In the genomic region with DNA sequence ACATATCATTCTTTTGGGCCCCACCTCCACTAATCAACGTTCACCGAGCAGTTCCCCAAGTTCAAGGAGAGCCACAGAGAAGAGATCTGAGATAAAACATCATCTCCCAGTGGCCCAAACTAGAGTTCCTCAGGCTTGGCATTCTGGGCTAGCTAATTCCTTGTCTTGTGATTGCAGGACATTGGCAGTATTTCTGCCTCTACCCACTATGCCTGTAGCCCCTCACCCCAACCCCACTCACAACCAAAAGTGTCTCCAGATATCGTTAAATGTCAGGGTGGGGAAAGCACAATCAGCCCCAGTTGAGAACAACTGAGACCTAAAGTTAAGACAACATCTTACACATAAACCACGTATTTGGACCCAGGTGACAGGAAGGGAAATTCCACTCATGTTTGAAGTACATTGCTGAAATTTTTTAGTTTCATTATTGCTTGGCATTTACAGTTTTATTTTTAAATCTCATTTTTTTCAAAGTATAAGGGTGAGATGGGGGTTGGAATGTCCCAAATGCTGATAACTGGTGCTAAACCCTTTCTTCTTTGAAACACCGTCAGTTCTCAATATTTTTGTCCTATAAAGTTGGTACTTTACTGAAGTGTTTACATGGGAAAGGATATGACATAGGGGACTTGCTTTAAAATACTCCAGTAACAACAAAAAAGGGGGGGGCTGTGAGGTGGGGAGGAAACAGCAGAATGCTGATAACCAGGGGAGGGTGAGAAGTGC, we compare ENCODE assay signal across 8 cellular contexts. TPM values are rescaled to one million over a fixed set of nuclear protein-coding genes. Genes with fewer than 3 reads are reported as not detected.
DNase-seq lines count a peak whose midpoint lies in the region; ATAC-seq and TF ChIP-seq lines count a peak whose summit lies in the region.

No MANE protein-coding gene starts in this region.

- peaks cover 4% of the 10 kb centered on the region; the same call in 1 of the 2 replicates for H3K36me3 ChIP-seq in Loucy (ENCODE audit: insufficient read depth, low read length)
- peaks cover 9% of the 10 kb centered on the region for H3K36me3 ChIP-seq in cardiac muscle cell

- H3K9me2 ChIP-seq in Loucy (replicated peaks; ENCODE audit: low read depth, low read length), result no peaks in the 10 kb centered on the region

- DNase-seq in DMS53 treated with DMSO at 0.1 percent for 48 hours (lab: John Stamatoyannopoulos, UW; ENCODE audit: unreplicated experiment), result peak; percentile 31
- peak; percentile 13 for DNase-seq in activated T-helper 9 cell treated with anti-CD3 and anti-CD28 coated beads, Interleukin-2, amount 50 U/mL, for 16 hours (ENCODE audit: low read depth)
- DNase-seq in cardiac muscle cell (ENCODE audit: low read depth in 1 of 2, low spot score in 1 of 2), result peak in 1 of 2 donors; percentile 67
- peak; percentile 65 for DNase-seq in stimulated activated CD4-positive, alpha-beta T cell treated with anti-CD3 and anti-CD28 coated beads, Interleukin-4, amount 100 ng/mL, for 24 hours
- no peak for DNase-seq in epidermal melanocyte (ENCODE audit: insufficient read length, low spot score)
- no peak for DNase-seq in HEK293T (ENCODE audit: extremely low spot score)

- peak overlapping the region; percentile 40 for H3K4me2 ChIP-seq in Loucy (ENCODE audit: low read depth, low read length, poor library complexity, severe bottlenecking)

- H4K20me1 ChIP-seq in Loucy (ENCODE audit: insufficient read depth, low read length, poor library complexity, severe bottlenecking), result peaks cover 12% of the 10 kb centered on the region

- peaks cover 64% of the 10 kb centered on the region for H3K79me2 ChIP-seq in Loucy (ENCODE audit: insufficient read depth, low read length)

- no peaks in the 10 kb centered on the region for H3F3A ChIP-seq in Loucy (ENCODE audit: low read depth)

- H3K27ac ChIP-seq in cardiac muscle cell, result peak overlapping the region; percentile 81

- H3K9ac ChIP-seq in Loucy (ENCODE audit: low read depth, low read length, poor library complexity, severe bottlenecking), result peak overlapping the region; percentile 11

- H3K27me3 ChIP-seq in Loucy (ENCODE audit: insufficient read depth, low read length, poor library complexity, severe bottlenecking) (no peaks in the 10 kb centered on the region), cardiac muscle cell (no peaks in the 10 kb centered on the region)

- no peak for TF ChIP-seq CTCF in Loucy (conservative IDR thresholded peaks at IDR 0.05; ENCODE audit: low read length)
- no peak for TF ChIP-seq CTCF in cardiac muscle cell (IDR thresholded peaks at IDR 0.05; ENCODE audit: low read depth, low read length)

- H3K4me1 ChIP-seq in Loucy (ENCODE audit: insufficient read depth, low read length, poor library complexity, severe bottlenecking) (peaks cover 6% of the 10 kb centered on the region), cardiac muscle cell (ENCODE audit: low read depth) (peaks cover 24% of the 10 kb centered on the region)

- no peak overlapping the region for H3K4me3 ChIP-seq in Loucy (ENCODE audit: low read length, poor library complexity, severe bottlenecking)
- no peak overlapping the region for H3K4me3 ChIP-seq in cardiac muscle cell

- peak; percentile 48 for ATAC-seq in GM21390 (IDR thresholded peaks at IDR 0.05; ENCODE audit: unreplicated experiment)

- H3K9me3 ChIP-seq in Loucy (ENCODE audit: insufficient read depth, low read depth, low read length) (no peaks in the 10 kb centered on the region), cardiac muscle cell (ENCODE audit: low read depth) (no peaks in the 10 kb centered on the region)

- no peak overlapping the region for H2AFZ ChIP-seq in Loucy (ENCODE audit: low read length)

- CTCF ChIA-PET in HEK293T (lab: Yijun Ruan, JAX), result no interaction called here

- POLR2A ChIA-PET in HEK293T (lab: Yijun Ruan, JAX), result interaction anchor here (1.7 kb wide), 1 partner anchor 15 kb away, joined by 4 read pairs; no protein-coding TSS in a partner anchor

TF ChIP-seq in HEK293T, 16 proteins besides CTCF, POLR2A, EP300 and RAD21:
- no peak for TF ChIP-seq FOXM1 (IDR thresholded peaks at IDR 0.05; ENCODE audit: borderline replicate concordance)
- TF ChIP-seq LEF1 (IDR thresholded peaks at IDR 0.05; ENCODE audit: borderline replicate concordance), result no peak
- TF ChIP-seq TARDBP (IDR thresholded peaks at IDR 0.05), result no peak
- no peak for TF ChIP-seq ZNF384 (IDR thresholded peaks at IDR 0.05)
- TF ChIP-seq CTBP1 (IDR thresholded peaks at IDR 0.05; ENCODE audit: borderline replicate concordance), result no peak
- TF ChIP-seq L3MBTL2 (conservative IDR thresholded peaks at IDR 0.05), result no peak
- no peak for TF ChIP-seq ARNT (IDR thresholded peaks at IDR 0.05)
- no peak for TF ChIP-seq BHLHE40 (IDR thresholded peaks at IDR 0.05; ENCODE audit: borderline replicate concordance)
- no peak for TF ChIP-seq FOXA1 (IDR thresholded peaks at IDR 0.05)
- no peak for TF ChIP-seq HDGF (IDR thresholded peaks at IDR 0.05; ENCODE audit: borderline replicate concordance)
- no peak for TF ChIP-seq ELF4 (IDR thresholded peaks at IDR 0.05)
- TF ChIP-seq SUZ12 (IDR thresholded peaks at IDR 0.05), result no peak
- TF ChIP-seq, protein P1, sequence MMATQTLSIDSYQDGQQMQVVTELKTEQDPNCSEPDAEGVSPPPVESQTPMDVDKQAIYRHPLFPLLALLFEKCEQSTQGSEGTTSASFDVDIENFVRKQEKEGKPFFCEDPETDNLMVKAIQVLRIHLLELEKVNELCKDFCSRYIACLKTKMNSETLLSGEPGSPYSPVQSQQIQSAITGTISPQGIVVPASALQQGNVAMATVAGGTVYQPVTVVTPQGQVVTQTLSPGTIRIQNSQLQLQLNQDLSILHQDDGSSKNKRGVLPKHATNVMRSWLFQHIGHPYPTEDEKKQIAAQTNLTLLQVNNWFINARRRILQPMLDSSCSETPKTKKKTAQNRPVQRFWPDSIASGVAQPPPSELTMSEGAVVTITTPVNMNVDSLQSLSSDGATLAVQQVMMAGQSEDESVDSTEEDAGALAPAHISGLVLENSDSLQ (IDR thresholded peaks at IDR 0.05), result no peak
- TF ChIP-seq SP1 (IDR thresholded peaks at IDR 0.05), result no peak
- TF ChIP-seq NFRKB (IDR thresholded peaks at IDR 0.05), result no peak
- no peak for TF ChIP-seq FOXK2 (IDR thresholded peaks at IDR 0.05)

RNA-seq across cellular contexts. Expression of a gene that starts 13.6 kb away (rescaled TPM):
- total RNA-seq in cardiac muscle cell, result 36.5 and 55.5 TPM in 2 replicates
- polyA plus RNA-seq in cardiac muscle cell, result 44.7 and 73.5 TPM in 2 replicates

RNA-seq across cellular contexts. Expression of a gene that starts 40.8 kb away (rescaled TPM):
- 43.0 and 46.6 TPM in 2 replicates for total RNA-seq in cardiac muscle cell
- polyA plus RNA-seq in cardiac muscle cell, result 26.6 and 29.4 TPM in 2 replicates

Comparison
In these comparisons a context has a peak if more than half of its experiments do, and no peak if none do; other contexts are left out.
1. DNase-seq: peak in DMS53 treated with DMSO at 0.1 percent for 48 hours (single experiment), activated T-helper 9 cell treated with anti-CD3 and anti-CD28 coated beads, Interleukin-2, amount 50 U/mL, for 16 hours (single experiment) and stimulated activated CD4-positive, alpha-beta T cell treated with anti-CD3 and anti-CD28 coated beads, Interleukin-4, amount 100 ng/mL, for 24 hours (single experiment); none in epidermal melanocyte (single experiment) and HEK293T (single experiment).